In genomic region chr2:101581675-101582299, GRCh38 we compare ENCODE assay signal across 6 cellular contexts.
"Had no signal": no experiment of that assay in that cellular context is flagged by ENCODE, and none has a peak within 500 bp of the region (broad histone marks: within the 10 kb centered on the region; RNA-seq: fewer than 3 reads in every experiment).

No MANE protein-coding gene starts in this region.

- H3K9me3 Mint-ChIP-seq: GM23338 had no signal

- H3K27ac ChIP-seq: KMS-11 had no signal

- H3K4me3 ChIP-seq: GM23338 had no signal

- H3K27ac Mint-ChIP-seq: GM23338, H9 had no signal

- DNase-seq: H9, HCEC 1CT, KBM-7 had no signal

- H3K4me1 Mint-ChIP-seq: GM23338, H9 had no signal

- H3K4me3 Mint-ChIP-seq: GM23338, H9, IgD-negative memory B cell had no signal
